ENCODE assay signal across 6 cellular contexts in genomic region chrX:54894159-54894558, GRCh38. TPM values are rescaled to one million over a fixed set of nuclear protein-coding genes. Genes with fewer than 3 reads are reported as not detected.
"Had no signal": no experiment of that assay in that cellular context is flagged by ENCODE, and none has a peak within 500 bp of the region (broad histone marks: within the 10 kb centered on the region; RNA-seq: fewer than 3 reads in every experiment).

No MANE protein-coding gene starts in this region.

- DNase-seq: IMR-90, KBM-7 had no signal

- H3K27ac Mint-ChIP-seq: IgD-negative memory B cell had no signal

- H3K4me1 Mint-ChIP-seq: IgD-negative memory B cell had no signal

- H3K4me3 Mint-ChIP-seq: IgD-negative memory B cell had no signal

- H3K4me3 ChIP-seq: K562 had no signal

- H3K27ac ChIP-seq: HL-60 had no signal

- H3K36me3 Mint-ChIP-seq: IgD-negative memory B cell had no signal

RNA-seq across cellular contexts. Expression of gene TRO, which starts 26.5 kb away (rescaled TPM):
- total RNA-seq: HT-29 had no signal
